ENCODE assay signal across 8 cellular contexts in the genomic region with DNA sequence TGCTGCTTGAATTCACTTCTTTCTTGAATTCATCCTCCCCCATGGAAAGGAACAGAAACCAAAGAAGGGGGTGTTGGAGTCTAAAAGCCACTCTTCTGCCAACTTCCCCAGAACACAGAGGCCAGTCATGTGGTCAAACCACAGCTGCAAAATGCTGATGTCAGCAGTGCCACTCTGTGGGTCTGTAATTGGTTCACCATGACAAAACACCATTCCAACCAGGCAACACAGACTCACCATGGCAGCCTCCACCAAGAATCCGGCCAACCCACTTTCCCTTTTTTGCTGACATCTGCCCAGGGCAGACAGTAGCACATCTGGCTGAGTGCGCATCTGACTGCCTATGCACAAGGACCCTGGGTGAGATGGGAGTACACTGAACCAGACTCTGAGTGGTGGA. TPM values are rescaled to one million over a fixed set of nuclear protein-coding genes. Genes with fewer than 3 reads are reported as not detected.
DNase-seq lines count a peak whose midpoint lies in the region; ATAC-seq, FAIRE-seq and TF ChIP-seq lines count a peak whose summit lies in the region.

No MANE protein-coding gene starts in this region.

- H3K79me1 ChIP-seq in H1 (ENCODE audit: low read depth, low read length) = peaks cover 2% of the 10 kb centered on the region; the same call in 1 of the 2 replicates
- H3K79me1 ChIP-seq in H9 (ENCODE audit: insufficient read depth, low read depth, low read length, poor library complexity, severe bottlenecking) = peaks cover 3% of the 10 kb centered on the region

- no peak overlapping the region; the same call in 1 of the 2 replicates for H4K8ac ChIP-seq in H1 (ENCODE audit: extremely low read depth, insufficient read depth, low read length)
- H4K8ac ChIP-seq in H9 (replicated peaks; ENCODE audit: insufficient read length, low read depth, low read length) = no peak overlapping the region

- no peaks in the 10 kb centered on the region for H3K9me3 ChIP-seq in SK-N-MC (ENCODE audit: low read depth, low read length)
- H3K9me3 ChIP-seq in H1 (ENCODE audit: insufficient read depth in 2 of 2, low read depth in 1 of 2, low read length in 1 of 2) = no peaks in the 10 kb centered on the region
- H3K9me3 ChIP-seq in H9 (ENCODE audit: control insufficient read depth, low read depth, low read length) = no peaks in the 10 kb centered on the region

- H2BK15ac ChIP-seq in H1 (ENCODE audit: low read length) (no peak overlapping the region), H9 (ENCODE audit: low read depth, low read length) (no peak overlapping the region)

- H3K14ac ChIP-seq in H1 (ENCODE audit: insufficient read length) = no peak overlapping the region
- no peak overlapping the region; the same call in 1 of the 2 replicates for H3K14ac ChIP-seq in H9 (ENCODE audit: insufficient read depth, low read length)

- H3K4ac ChIP-seq in H1 (replicated peaks; ENCODE audit: insufficient read length, low read depth, low read length) (no peak overlapping the region), H9 (ENCODE audit: low read depth, low read length) (no peak overlapping the region)

- no peak overlapping the region for H3K23ac ChIP-seq in H1 (ENCODE audit: insufficient read length)
- no peak overlapping the region for H3K23ac ChIP-seq in H9 (ENCODE audit: insufficient read length, low read depth, low read length)

- no peak overlapping the region for H3K9ac ChIP-seq in SK-N-MC (ENCODE audit: insufficient read length)
- H3K9ac ChIP-seq in H1 (replicated peaks in 1 of 4; ENCODE audit: extremely low read depth in 1 of 4, low read depth in 3 of 4, low read length in 3 of 4) = no peak overlapping the region
- no peak overlapping the region for H3K9ac ChIP-seq in H9 (ENCODE audit: extremely low read depth, insufficient read length, low read length)

- H3K27me3 Mint-ChIP-seq in H9 (ENCODE audit: low read depth) (no peaks in the 10 kb centered on the region), mesothelial cell of epicardium (ENCODE audit: low read depth) (no peaks in the 10 kb centered on the region)

- WGBS in H1 (ENCODE audit: extremely low coverage in 1 of 2, insufficient coverage in 1 of 2, insufficient read length in 1 of 2, insufficient replicate concordance in 2 of 2, low coverage in 1 of 2, low lambda C conversion rate in 2 of 2, missing lambda C conversion rate in 1 of 2), 2 experiments = 93% methylated on average over 2 of the region's 2 CpGs; no CpG with 5 or more reads in 1 of the 2 experiments
- no CpG with 5 or more reads among the region's 2 CpGs for WGBS in H9 (ENCODE audit: extremely low coverage, insufficient read length, low lambda C conversion rate)

- DNase-seq in EH (ENCODE audit: low read depth) (peak; percentile 32), SK-N-MC (ENCODE audit: low read depth, low spot score) (no peak), H1 (ENCODE audit: low read depth in 1 of 2, low spot score in 2 of 2) (no peak), posterior vena cava (ENCODE audit: low spot score) (peak; percentile 78), H9 (no peak), mesothelial cell of epicardium (ENCODE audit: low spot score in 2 of 2, unreplicated experiment in 2 of 2) (no peak), SHP77 treated with DMSO at 0.1 percent for 48 hours (lab: John Stamatoyannopoulos, UW) (no peak)

- POLR2A ChIA-PET in H1 (lab: Charles Lee; ENCODE audit: partially characterized antibody) = no interaction called here

- H2BK20ac ChIP-seq in H1 (ENCODE audit: low read length) (no peak overlapping the region), H9 (ENCODE audit: low read depth, low read length, poor library complexity, severe bottlenecking) (no peak overlapping the region)

- no peak overlapping the region for H3K18ac ChIP-seq in H1 (ENCODE audit: extremely low read depth, low read length)
- H3K18ac ChIP-seq in H9 (ENCODE audit: insufficient read length, low read depth, low read length) = no peak overlapping the region

- H2AFZ ChIP-seq in H1 (ENCODE audit: low read length) (no peak overlapping the region), H9 (ENCODE audit: low read length) (no peak overlapping the region)

- CTCF ChIA-PET in H1 (lab: Charles Lee; ENCODE audit: partially characterized antibody) = interaction anchor here (0.9 to 1.2 kb wide), 2 partner anchors 9 to 12 kb away, joined by 3 to 4 read pairs; no protein-coding TSS in a partner anchor

- H3K27ac Mint-ChIP-seq in H9 (no peak overlapping the region), mesothelial cell of epicardium (no peak overlapping the region)

- H3K36me3 ChIP-seq in SK-N-MC (ENCODE audit: insufficient read depth, low read length) = no peaks in the 10 kb centered on the region
- H3K36me3 ChIP-seq in H1 (ENCODE audit: control insufficient read depth in 2 of 4, insufficient read depth in 4 of 4, low read length in 3 of 4) = no peaks in the 10 kb centered on the region

- FAIRE-seq in H1 (lab: Jason Lieb, UNC) = no peak

- peak; percentile 36 for ATAC-seq in HG02588 (IDR thresholded peaks at IDR 0.05; ENCODE audit: unreplicated experiment)

- H4K91ac ChIP-seq in H1 (replicated peaks; ENCODE audit: insufficient read length, low read length) = no peak overlapping the region
- H4K91ac ChIP-seq in H9 (ENCODE audit: insufficient read length, low read depth, low read length) = no peak overlapping the region

- no peak overlapping the region for H3K4me3 ChIP-seq in SK-N-MC
- no peak overlapping the region for H3K4me3 ChIP-seq in H1 (ENCODE audit: extremely low read depth in 1 of 4, insufficient read depth in 2 of 4, low read depth in 3 of 4, low read length in 4 of 4)

- H3K27ac ChIP-seq in SK-N-MC (peak overlapping the region; percentile 26; the same call in 1 of the 2 replicates), H1 (ENCODE audit: low read depth, low read length) (no peak overlapping the region), H9 (ENCODE audit: insufficient read length, low read depth, low read length) (no peak overlapping the region)

- H3K4me1 Mint-ChIP-seq in H9 = peaks cover 31 to 35% of the 10 kb centered on the region in 2 experiments
- H3K4me1 Mint-ChIP-seq in mesothelial cell of epicardium = peaks cover 35% of the 10 kb centered on the region

- H3K27me3 ChIP-seq in H1 (replicated peaks in 1 of 4; ENCODE audit: control insufficient read depth in 3 of 4, extremely low read depth in 1 of 4, insufficient read depth in 3 of 4, low read length in 3 of 4) (no peaks in the 10 kb centered on the region), H9 (ENCODE audit: insufficient read depth, low read length) (no peaks in the 10 kb centered on the region)

- H2AK5ac ChIP-seq in H1 (ENCODE audit: low read depth, low read length) (no peak overlapping the region), H9 (ENCODE audit: insufficient read length, low read length) (no peak overlapping the region)

- peaks cover 0 to 6% (median under 1%) of the 10 kb centered on the region in 4 experiments; a peak in 3 of 7 replicates for H3K4me1 ChIP-seq in H1 (replicated peaks in 1 of 4; ENCODE audit: control insufficient read depth in 3 of 4, insufficient read depth in 4 of 4, low read length in 3 of 4)
- peaks cover 7% of the 10 kb centered on the region for H3K4me1 ChIP-seq in H9 (ENCODE audit: insufficient read depth, low read length)

- H3K9me3 Mint-ChIP-seq in H9 = no peaks in the 10 kb centered on the region
- no peaks in the 10 kb centered on the region for H3K9me3 Mint-ChIP-seq in mesothelial cell of epicardium

- H3K4me3 Mint-ChIP-seq in H9 = no peak overlapping the region
- no peak overlapping the region for H3K4me3 Mint-ChIP-seq in mesothelial cell of epicardium

- H4K20me1 ChIP-seq in H1 (replicated peaks in 1 of 2; ENCODE audit: control insufficient read depth in 1 of 2, insufficient read depth in 2 of 2, low read length in 2 of 2) = peaks cover 0 to 2% of the 10 kb centered on the region in 2 experiments
- H4K20me1 ChIP-seq in H9 (ENCODE audit: control insufficient read depth, insufficient read depth, insufficient read length) = no peaks in the 10 kb centered on the region

- H4K5ac ChIP-seq in H1 (ENCODE audit: insufficient read length, low read depth, low read length) = no peak overlapping the region
- no peak overlapping the region for H4K5ac ChIP-seq in H9 (ENCODE audit: insufficient read length, low read depth, low read length)

- H3K79me2 ChIP-seq in H1 (ENCODE audit: control insufficient read depth in 1 of 2, insufficient read depth in 2 of 2, low read length in 2 of 2) (peaks cover 0 to 27% of the 10 kb centered on the region in 2 experiments; a peak in 1 of 4 replicates), H9 (ENCODE audit: insufficient read depth, low read length) (no peaks in the 10 kb centered on the region; the same call in 1 of the 2 replicates)

- intact Hi-C loops in posterior vena cava (cut with DNase I) = no loop called here

- H3K4me2 ChIP-seq in H1 (ENCODE audit: insufficient read depth in 1 of 2, low read depth in 2 of 2, low read length in 2 of 2) (no peak overlapping the region), H9 (ENCODE audit: insufficient read depth, insufficient read length, low read length) (no peak overlapping the region)

- no peak overlapping the region for H3T11ph ChIP-seq in H9 (ENCODE audit: low read length)

- TF ChIP-seq CTCF in H1 (IDR thresholded peaks at IDR 0.05; ENCODE audit: control extremely low read depth in 1 of 3, insufficient read depth in 1 of 3, low read depth in 1 of 3, low read length in 3 of 3) (no peak), H9 (conservative IDR thresholded peaks at IDR 0.05) (no peak), mesothelial cell of epicardium (IDR thresholded peaks at IDR 0.05; ENCODE audit: unreplicated experiment) (no peak)

- TF ChIP-seq RAD21 in H1 (IDR thresholded peaks at IDR 0.05 in 1 of 2, conservative IDR thresholded peaks at IDR 0.05 in 1 of 2; ENCODE audit: low read depth in 2 of 2, low read length in 2 of 2) = no peak

- no peak for TF ChIP-seq EP300 in H1 (IDR thresholded peaks at IDR 0.05; ENCODE audit: borderline replicate concordance in 1 of 2, low read depth in 2 of 2, low read length in 2 of 2)

- no peaks in the 10 kb centered on the region for H3K23me2 ChIP-seq in H1 (ENCODE audit: low read depth, low read length)
- no peaks in the 10 kb centered on the region for H3K23me2 ChIP-seq in H9 (ENCODE audit: insufficient read length, low read depth, low read length, poor library complexity, severe bottlenecking)

- no peak overlapping the region for H3K56ac ChIP-seq in H1 (replicated peaks; ENCODE audit: insufficient read length, low read depth, low read length)
- no peak overlapping the region for H3K56ac ChIP-seq in H9 (ENCODE audit: insufficient read length, low read depth, low read length)

- TF ChIP-seq POLR2A in H1 (IDR thresholded peaks at IDR 0.05; ENCODE audit: control extremely low read depth in 1 of 2, low read depth in 2 of 2, low read length in 2 of 2) = no peak

- H2BK5ac ChIP-seq in H1 (ENCODE audit: low read depth, low read length) = no peak overlapping the region
- no peak overlapping the region for H2BK5ac ChIP-seq in H9 (ENCODE audit: insufficient read length, low read length)

- H3K36me3 Mint-ChIP-seq in H9 (ENCODE audit: insufficient read depth in 1 of 3, low read depth in 3 of 3) = no peaks in the 10 kb centered on the region
- H3K36me3 Mint-ChIP-seq in mesothelial cell of epicardium = no peaks in the 10 kb centered on the region

- H2BK120ac ChIP-seq in H1 (replicated peaks; ENCODE audit: low read depth, low read length) = no peak overlapping the region
- H2BK120ac ChIP-seq in H9 (ENCODE audit: low read depth, low read length, poor library complexity, severe bottlenecking) = no peak overlapping the region

- H2BK12ac ChIP-seq in H1 (ENCODE audit: low read depth, low read length) = 0 out of 2 replicates have a peak overlapping the region, but pooled peaks have one; percentile 4
- no peak overlapping the region for H2BK12ac ChIP-seq in H9 (ENCODE audit: insufficient read length, low read depth, low read length)

RNA-seq across cellular contexts. Expression of gene OSBPL3, which starts 16.8 kb away (rescaled TPM):
- total RNA-seq in H1 (2021; fragmentation: NEBNext Ultra II Directional; extraction: Animal tissue kit (Norgen Biotek cat#: 25700)) = 9.4 and 13.9 TPM in 2 replicates
- 2.2 and 2.8 TPM in 2 replicates for polyA plus RNA-seq in H1 (2011; rRNA removed)
- polyA plus RNA-seq in H1 (2011; cell fraction: cytosol; rRNA removed) = 4.4 TPM
- polyA plus RNA-seq in H1 (2011; cell fraction: nucleus; rRNA removed) = 8.4 TPM
- polyA plus RNA-seq in H1 (2012, experiment 1 of 2) = 3.6 to 7.1 TPM (median 5.6 TPM) in 4 replicates
- 0.46 TPM for polyA plus RNA-seq in H1 (2012, experiment 2 of 2)
- 5.0 TPM for polyA plus RNA-seq in H1 (2013, experiment 1 of 2)
- 4.4 TPM for polyA plus RNA-seq in H1 (2013, experiment 2 of 2)
- polyA minus RNA-seq in H1 (2011; rRNA and poly(A)+ RNA removed) = 12.0 and 13.7 TPM in 2 replicates
- polyA minus RNA-seq in H1 (2011; cell fraction: cytosol; rRNA and poly(A)+ RNA removed) = 6.8 TPM
- 17.8 TPM for polyA minus RNA-seq in H1 (2011; cell fraction: nucleus; rRNA and poly(A)+ RNA removed)
- total RNA-seq in posterior vena cava (1 to 10 TPM; 5.0 to 9.1 TPM), H9 (2021) (8.5 and 8.6 TPM in 2 replicates), mesothelial cell of epicardium (9.8 to 11.9 TPM (median 11.0 TPM) in 3 replicates)

Comparison
In these comparisons a context has a peak if more than half of its experiments do, and no peak if none do; other contexts are left out.
1. DNase-seq: peak in EH (single experiment) and posterior vena cava (single experiment); none in SK-N-MC (single experiment), H1 (0 of 2), H9 (single experiment), mesothelial cell of epicardium (0 of 2) and SHP77 treated with DMSO at 0.1 percent for 48 hours (single experiment).